ENCODE assay signal across 1 cellular context in the genomic region with DNA sequence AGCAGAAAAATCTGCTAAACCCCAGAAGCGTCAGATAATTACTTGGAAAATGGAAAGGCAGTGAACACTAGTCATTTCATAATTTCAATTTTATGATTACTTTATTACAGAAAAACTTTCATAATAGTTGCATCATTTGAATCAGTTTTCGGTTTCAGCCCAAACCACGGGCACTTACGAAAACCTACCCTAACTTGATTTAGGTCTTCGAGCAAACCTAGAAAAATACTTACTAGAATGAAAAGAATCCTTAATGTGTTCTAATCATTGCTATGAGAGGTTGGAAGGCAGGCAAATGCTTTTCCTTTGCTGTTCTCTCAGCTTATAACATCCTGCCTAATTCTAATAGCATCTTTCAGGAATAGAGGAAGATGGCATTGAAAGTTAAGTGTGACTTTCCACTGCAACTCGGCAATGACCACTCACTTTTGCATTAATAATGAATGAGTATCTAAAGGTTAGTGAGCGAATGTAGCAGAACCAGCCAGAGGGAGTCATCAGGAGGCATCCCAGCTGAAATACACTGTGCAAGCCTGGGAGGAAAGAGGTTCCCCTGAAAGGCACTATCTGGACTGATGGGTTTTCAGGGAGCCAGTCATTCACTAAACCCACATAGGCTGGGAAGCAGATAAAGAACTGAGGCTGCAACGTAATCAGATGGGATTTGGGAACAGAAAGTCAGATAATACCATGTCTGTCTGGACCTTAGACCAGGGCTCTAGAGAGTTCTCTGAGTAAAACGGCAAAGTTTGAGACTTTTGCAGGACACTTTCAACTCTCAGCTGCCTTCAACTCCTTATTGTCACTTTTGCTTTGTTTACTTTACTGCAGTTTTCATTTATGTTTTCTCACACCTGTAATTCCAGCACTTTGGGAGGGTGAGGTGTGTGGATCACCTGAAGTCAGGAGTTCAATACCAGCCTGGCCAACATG.
TF ChIP-seq lines count a peak whose summit lies in the region.

No MANE protein-coding gene starts in this region.

TF ChIP-seq in GM12878, 131 proteins besides CTCF, POLR2A, EP300 and RAD21 (continued from another document):
- TF ChIP-seq SUPT20H (IDR thresholded peaks at IDR 0.05; ENCODE audit: borderline replicate concordance, control insufficient read depth, low read depth, low read length) (no peak), SIN3A (IDR thresholded peaks at IDR 0.05; ENCODE audit: low read depth, low read length) (no peak), EED (IDR thresholded peaks at IDR 0.05; ENCODE audit: low read depth) (no peak), TARDBP (IDR thresholded peaks at IDR 0.05; ENCODE audit: borderline replicate concordance) (no peak), STAT1 (conservative IDR thresholded peaks at IDR 0.05) (no peak), JUNB (IDR thresholded peaks at IDR 0.05) (peak; percentile 81), YBX1 (IDR thresholded peaks at IDR 0.05) (no peak), NR2C1 (IDR thresholded peaks at IDR 0.05) (no peak), SRF (IDR thresholded peaks at IDR 0.05; ENCODE audit: low read depth in 2 of 2, low read length in 2 of 2) (no peak), BMI1 (IDR thresholded peaks at IDR 0.05; ENCODE audit: borderline replicate concordance) (no peak), CBX3 (IDR thresholded peaks at IDR 0.05; ENCODE audit: borderline replicate concordance, low read depth) (no peak), RB1 (IDR thresholded peaks at IDR 0.05; ENCODE audit: borderline replicate concordance) (no peak), DPF2 (IDR thresholded peaks at IDR 0.05) (peak; percentile 21)
- TF ChIP-seq, protein P1, sequence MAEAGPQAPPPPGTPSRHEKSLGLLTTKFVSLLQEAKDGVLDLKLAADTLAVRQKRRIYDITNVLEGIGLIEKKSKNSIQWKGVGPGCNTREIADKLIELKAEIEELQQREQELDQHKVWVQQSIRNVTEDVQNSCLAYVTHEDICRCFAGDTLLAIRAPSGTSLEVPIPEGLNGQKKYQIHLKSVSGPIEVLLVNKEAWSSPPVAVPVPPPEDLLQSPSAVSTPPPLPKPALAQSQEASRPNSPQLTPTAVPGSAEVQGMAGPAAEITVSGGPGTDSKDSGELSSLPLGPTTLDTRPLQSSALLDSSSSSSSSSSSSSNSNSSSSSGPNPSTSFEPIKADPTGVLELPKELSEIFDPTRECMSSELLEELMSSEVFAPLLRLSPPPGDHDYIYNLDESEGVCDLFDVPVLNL (IDR thresholded peaks at IDR 0.05; ENCODE audit: low read depth, low read length) = no peak
- TF ChIP-seq, protein P2, sequence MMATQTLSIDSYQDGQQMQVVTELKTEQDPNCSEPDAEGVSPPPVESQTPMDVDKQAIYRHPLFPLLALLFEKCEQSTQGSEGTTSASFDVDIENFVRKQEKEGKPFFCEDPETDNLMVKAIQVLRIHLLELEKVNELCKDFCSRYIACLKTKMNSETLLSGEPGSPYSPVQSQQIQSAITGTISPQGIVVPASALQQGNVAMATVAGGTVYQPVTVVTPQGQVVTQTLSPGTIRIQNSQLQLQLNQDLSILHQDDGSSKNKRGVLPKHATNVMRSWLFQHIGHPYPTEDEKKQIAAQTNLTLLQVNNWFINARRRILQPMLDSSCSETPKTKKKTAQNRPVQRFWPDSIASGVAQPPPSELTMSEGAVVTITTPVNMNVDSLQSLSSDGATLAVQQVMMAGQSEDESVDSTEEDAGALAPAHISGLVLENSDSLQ (IDR thresholded peaks at IDR 0.05) = no peak
- TF ChIP-seq, protein P3, sequence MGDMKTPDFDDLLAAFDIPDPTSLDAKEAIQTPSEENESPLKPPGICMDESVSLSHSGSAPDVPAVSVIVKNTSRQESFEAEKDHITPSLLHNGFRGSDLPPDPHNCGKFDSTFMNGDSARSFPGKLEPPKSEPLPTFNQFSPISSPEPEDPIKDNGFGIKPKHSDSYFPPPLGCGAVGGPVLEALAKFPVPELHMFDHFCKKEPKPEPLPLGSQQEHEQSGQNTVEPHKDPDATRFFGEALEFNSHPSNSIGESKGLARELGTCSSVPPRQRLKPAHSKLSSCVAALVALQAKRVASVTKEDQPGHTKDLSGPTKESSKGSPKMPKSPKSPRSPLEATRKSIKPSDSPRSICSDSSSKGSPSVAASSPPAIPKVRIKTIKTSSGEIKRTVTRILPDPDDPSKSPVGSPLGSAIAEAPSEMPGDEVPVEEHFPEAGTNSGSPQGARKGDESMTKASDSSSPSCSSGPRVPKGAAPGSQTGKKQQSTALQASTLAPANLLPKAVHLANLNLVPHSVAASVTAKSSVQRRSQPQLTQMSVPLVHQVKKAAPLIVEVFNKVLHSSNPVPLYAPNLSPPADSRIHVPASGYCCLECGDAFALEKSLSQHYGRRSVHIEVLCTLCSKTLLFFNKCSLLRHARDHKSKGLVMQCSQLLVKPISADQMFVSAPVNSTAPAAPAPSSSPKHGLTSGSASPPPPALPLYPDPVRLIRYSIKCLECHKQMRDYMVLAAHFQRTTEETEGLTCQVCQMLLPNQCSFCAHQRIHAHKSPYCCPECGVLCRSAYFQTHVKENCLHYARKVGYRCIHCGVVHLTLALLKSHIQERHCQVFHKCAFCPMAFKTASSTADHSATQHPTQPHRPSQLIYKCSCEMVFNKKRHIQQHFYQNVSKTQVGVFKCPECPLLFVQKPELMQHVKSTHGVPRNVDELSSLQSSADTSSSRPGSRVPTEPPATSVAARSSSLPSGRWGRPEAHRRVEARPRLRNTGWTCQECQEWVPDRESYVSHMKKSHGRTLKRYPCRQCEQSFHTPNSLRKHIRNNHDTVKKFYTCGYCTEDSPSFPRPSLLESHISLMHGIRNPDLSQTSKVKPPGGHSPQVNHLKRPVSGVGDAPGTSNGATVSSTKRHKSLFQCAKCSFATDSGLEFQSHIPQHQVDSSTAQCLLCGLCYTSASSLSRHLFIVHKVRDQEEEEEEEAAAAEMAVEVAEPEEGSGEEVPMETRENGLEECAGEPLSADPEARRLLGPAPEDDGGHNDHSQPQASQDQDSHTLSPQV (IDR thresholded peaks at IDR 0.05) = 0 out of 2 replicates have a peak, but pooled peaks have one; percentile 23
TF ChIP-seq in GM12878: peak in this region for 21.
